In genomic region chr1:113141650-113142473, GRCh38 we compare ENCODE assay signal across 9 cellular contexts.
DNase-seq lines count a peak whose midpoint lies in the region.
"Had no signal": no experiment of that assay in that cellular context is flagged by ENCODE, and none has a peak within 500 bp of the region (broad histone marks: within the 10 kb centered on the region; RNA-seq: fewer than 3 reads in every experiment).

No MANE protein-coding gene starts in this region.

- DNase-seq in ELR (ENCODE audit: low read depth) (peak; percentile 74), NCI-H460 (ENCODE audit: extremely low read depth, low read depth) (peak; percentile 24), dedifferentiated amniotic fluid mesenchymal stem cell (ENCODE audit: extremely low spot score) (peak; percentile 56), non-pigmented ciliary epithelial cell (ENCODE audit: low read depth) (peak; percentile 34), COR-L47 (lab: John Stamatoyannopoulos, UW) (no peak), cortex of kidney (lab: John Stamatoyannopoulos, UW) (no peak), NCI-H345 (lab: John Stamatoyannopoulos, UW) (no peak), NCI-H1105 treated with DMSO at 0.1 percent for 48 hours (lab: John Stamatoyannopoulos, UW) (no peak)
- DNase-seq: stomach had no signal

Comparison
In these comparisons a context has a peak if more than half of its experiments do, and no peak if none do; other contexts are left out.
1. DNase-seq: peak in ELR (single experiment), NCI-H460 (single experiment), dedifferentiated amniotic fluid mesenchymal stem cell (single experiment) and non-pigmented ciliary epithelial cell (single experiment); none in COR-L47 (single experiment), cortex of kidney (single experiment), NCI-H345 (single experiment) and NCI-H1105 treated with DMSO at 0.1 percent for 48 hours (single experiment).